ENCODE assay signal across 2 cellular contexts in the genomic region with DNA sequence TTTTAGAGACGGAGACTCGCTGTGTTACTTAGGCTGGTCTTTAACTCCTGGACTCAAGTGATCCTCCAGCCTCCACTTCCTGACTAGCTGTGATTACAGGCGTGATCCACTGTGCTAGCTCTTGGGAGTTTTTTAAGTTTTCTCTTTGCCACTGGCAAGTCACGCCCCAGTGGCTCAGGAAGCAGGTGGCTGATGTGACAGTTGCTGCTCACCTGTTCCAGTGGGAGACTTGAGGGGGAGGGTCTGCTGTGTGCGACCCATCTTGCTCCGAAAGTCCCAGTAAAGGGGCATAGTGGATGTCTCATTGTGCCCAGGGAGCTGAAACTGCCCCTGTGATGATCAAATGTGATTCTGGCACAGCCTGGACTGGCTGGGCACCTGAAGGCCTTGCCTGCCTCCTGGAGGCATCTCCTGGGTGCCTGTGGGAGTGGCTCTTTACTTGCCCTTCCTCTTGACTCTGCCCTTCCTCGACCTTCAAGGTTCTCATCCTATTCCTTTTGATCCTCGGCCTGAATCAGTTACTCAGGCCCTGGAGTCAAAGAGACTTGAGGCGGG.
A peak's percentile ranks its signal among the peaks of the same experiment; 100 is the strongest.
TF ChIP-seq lines count a peak whose summit lies in the region.

No MANE protein-coding gene starts in this region.

TF ChIP-seq in HEK293, 187 proteins besides CTCF, POLR2A, EP300 and RAD21:
- TF ChIP-seq ZBTB17 (tag by site-specific recombination; IDR thresholded peaks at IDR 0.05) (no peak), ZNF335 (tag by site-specific recombination; conservative IDR thresholded peaks at IDR 0.05) (no peak), OSR2 (tag by site-specific recombination; IDR thresholded peaks at IDR 0.05) (0 out of 2 replicates have a peak, but pooled peaks have one; percentile 9), ZNF23 (tag by site-specific recombination; IDR thresholded peaks at IDR 0.05; ENCODE audit: borderline replicate concordance) (no peak), ZNF548 (tag by site-specific recombination; IDR thresholded peaks at IDR 0.05) (no peak)
- TF ChIP-seq, protein P1, sequence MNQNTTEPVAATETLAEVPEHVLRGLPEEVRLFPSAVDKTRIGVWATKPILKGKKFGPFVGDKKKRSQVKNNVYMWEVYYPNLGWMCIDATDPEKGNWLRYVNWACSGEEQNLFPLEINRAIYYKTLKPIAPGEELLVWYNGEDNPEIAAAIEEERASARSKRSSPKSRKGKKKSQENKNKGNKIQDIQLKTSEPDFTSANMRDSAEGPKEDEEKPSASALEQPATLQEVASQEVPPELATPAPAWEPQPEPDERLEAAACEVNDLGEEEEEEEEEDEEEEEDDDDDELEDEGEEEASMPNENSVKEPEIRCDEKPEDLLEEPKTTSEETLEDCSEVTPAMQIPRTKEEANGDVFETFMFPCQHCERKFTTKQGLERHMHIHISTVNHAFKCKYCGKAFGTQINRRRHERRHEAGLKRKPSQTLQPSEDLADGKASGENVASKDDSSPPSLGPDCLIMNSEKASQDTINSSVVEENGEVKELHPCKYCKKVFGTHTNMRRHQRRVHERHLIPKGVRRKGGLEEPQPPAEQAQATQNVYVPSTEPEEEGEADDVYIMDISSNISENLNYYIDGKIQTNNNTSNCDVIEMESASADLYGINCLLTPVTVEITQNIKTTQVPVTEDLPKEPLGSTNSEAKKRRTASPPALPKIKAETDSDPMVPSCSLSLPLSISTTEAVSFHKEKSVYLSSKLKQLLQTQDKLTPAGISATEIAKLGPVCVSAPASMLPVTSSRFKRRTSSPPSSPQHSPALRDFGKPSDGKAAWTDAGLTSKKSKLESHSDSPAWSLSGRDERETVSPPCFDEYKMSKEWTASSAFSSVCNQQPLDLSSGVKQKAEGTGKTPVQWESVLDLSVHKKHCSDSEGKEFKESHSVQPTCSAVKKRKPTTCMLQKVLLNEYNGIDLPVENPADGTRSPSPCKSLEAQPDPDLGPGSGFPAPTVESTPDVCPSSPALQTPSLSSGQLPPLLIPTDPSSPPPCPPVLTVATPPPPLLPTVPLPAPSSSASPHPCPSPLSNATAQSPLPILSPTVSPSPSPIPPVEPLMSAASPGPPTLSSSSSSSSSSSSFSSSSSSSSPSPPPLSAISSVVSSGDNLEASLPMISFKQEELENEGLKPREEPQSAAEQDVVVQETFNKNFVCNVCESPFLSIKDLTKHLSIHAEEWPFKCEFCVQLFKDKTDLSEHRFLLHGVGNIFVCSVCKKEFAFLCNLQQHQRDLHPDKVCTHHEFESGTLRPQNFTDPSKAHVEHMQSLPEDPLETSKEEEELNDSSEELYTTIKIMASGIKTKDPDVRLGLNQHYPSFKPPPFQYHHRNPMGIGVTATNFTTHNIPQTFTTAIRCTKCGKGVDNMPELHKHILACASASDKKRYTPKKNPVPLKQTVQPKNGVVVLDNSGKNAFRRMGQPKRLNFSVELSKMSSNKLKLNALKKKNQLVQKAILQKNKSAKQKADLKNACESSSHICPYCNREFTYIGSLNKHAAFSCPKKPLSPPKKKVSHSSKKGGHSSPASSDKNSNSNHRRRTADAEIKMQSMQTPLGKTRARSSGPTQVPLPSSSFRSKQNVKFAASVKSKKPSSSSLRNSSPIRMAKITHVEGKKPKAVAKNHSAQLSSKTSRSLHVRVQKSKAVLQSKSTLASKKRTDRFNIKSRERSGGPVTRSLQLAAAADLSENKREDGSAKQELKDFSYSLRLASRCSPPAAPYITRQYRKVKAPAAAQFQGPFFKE (tag by site-specific recombination; IDR thresholded peaks at IDR 0.05; ENCODE audit: borderline replicate concordance): no peak
TF ChIP-seq in HEK293: peak in this region for 1.

TF ChIP-seq in K562, 482 proteins besides CTCF, POLR2A, EP300 and RAD21:
- TF ChIP-seq, protein P2, sequence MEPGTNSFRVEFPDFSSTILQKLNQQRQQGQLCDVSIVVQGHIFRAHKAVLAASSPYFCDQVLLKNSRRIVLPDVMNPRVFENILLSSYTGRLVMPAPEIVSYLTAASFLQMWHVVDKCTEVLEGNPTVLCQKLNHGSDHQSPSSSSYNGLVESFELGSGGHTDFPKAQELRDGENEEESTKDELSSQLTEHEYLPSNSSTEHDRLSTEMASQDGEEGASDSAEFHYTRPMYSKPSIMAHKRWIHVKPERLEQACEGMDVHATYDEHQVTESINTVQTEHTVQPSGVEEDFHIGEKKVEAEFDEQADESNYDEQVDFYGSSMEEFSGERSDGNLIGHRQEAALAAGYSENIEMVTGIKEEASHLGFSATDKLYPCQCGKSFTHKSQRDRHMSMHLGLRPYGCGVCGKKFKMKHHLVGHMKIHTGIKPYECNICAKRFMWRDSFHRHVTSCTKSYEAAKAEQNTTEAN (CRISPR knock-in tag; IDR thresholded peaks at IDR 0.05): no peak
- 0 out of 2 replicates have a peak, but pooled peaks have one; percentile 26 for TF ChIP-seq ESRRA (IDR thresholded peaks at IDR 0.05; ENCODE audit: borderline replicate concordance, low read depth)
- no peak for TF ChIP-seq XRCC5 (IDR thresholded peaks at IDR 0.05; ENCODE audit: low read depth, low read length)
